Comparison of ENCODE assay signal across 17 cellular contexts in genomic region chr2:47727956-47728355, GRCh38. TPM values are rescaled to one million over a fixed set of nuclear protein-coding genes. Genes with fewer than 3 reads are reported as not detected.
DNase-seq lines count a peak whose midpoint lies in the region; ATAC-seq and TF ChIP-seq lines count a peak whose summit lies in the region.
"Had no signal": no experiment of that assay in that cellular context is flagged by ENCODE, and none has a peak within 500 bp of the region (broad histone marks: within the 10 kb centered on the region; RNA-seq: fewer than 3 reads in every experiment).

No MANE protein-coding gene starts in this region.

- H2AFZ ChIP-seq in OCI-LY1 (ENCODE audit: low read length) (no peak overlapping the region), trophoblast cell (ENCODE audit: insufficient read depth, low read length, poor library complexity) (no peak overlapping the region)
- H2AFZ ChIP-seq: GM23248 had no signal

- H3K4me3 ChIP-seq in BLaER1 treated with 17β-estradiol and CSF1 and Interleukin-3, amounts not matched to agents 10 nM and 100 nM, result no peak overlapping the region; a peak in 1 of 20 replicates
- H3K4me3 ChIP-seq in OCI-LY1 (ENCODE audit: low read depth, low read length, poor library complexity, severe bottlenecking), result no peak overlapping the region
- no peak overlapping the region for H3K4me3 ChIP-seq in trophoblast cell (ENCODE audit: low read depth, low read length)
- H3K4me3 ChIP-seq in colonic mucosa, result no peak overlapping the region
- H3K4me3 ChIP-seq: GM23248 had no signal

- H3K36me3 ChIP-seq in BLaER1 treated with 17β-estradiol and CSF1 and Interleukin-3, amounts not matched to agents 10 nM and 100 nM, result peaks cover 0 to 81% (median 59%) of the 10 kb centered on the region in 11 experiments; a peak in 18 of 22 replicates
- H3K36me3 ChIP-seq in OCI-LY1 (ENCODE audit: insufficient read depth, low read length), result peaks cover 39% of the 10 kb centered on the region
- H3K36me3 ChIP-seq in trophoblast cell (ENCODE audit: control insufficient read depth in 1 of 2, insufficient read depth in 2 of 2, low read length in 2 of 2), result peaks cover 3% of the 10 kb centered on the region in 2 experiments
- H3K36me3 ChIP-seq in colonic mucosa, result no peaks in the 10 kb centered on the region

- H4K8ac ChIP-seq in trophoblast cell (ENCODE audit: low read depth, low read length), result no peak overlapping the region

- H4K12ac ChIP-seq in trophoblast cell (ENCODE audit: low read depth, low read length), result no peak overlapping the region

- H3K27me3 Mint-ChIP-seq in activated T-cell treated with anti-CD3 and anti-CD28 coated beads, Interleukin-2, amount 50 U/mL, for 72 hours (ENCODE audit: low read depth), result no peaks in the 10 kb centered on the region

- H3K9ac ChIP-seq in BLaER1 treated with 17β-estradiol and CSF1 and Interleukin-3, amounts not matched to agents 10 nM and 100 nM, result peak overlapping the region in 1 of 11 experiments; percentile 22; a peak in 1 of 22 replicates
- H3K9ac ChIP-seq in OCI-LY1 (ENCODE audit: low read length), result no peak overlapping the region; the same call in 1 of the 2 replicates
- no peak overlapping the region for H3K9ac ChIP-seq in trophoblast cell (ENCODE audit: low read length)
- no peak overlapping the region for H3K9ac ChIP-seq in colonic mucosa (ENCODE audit: low read depth in 2 of 2, low read length in 2 of 2)
- H3K9ac ChIP-seq: GM23248 had no signal

- no peak overlapping the region for H3K14ac ChIP-seq in trophoblast cell (ENCODE audit: low read length)

- no peak overlapping the region for H2BK12ac ChIP-seq in trophoblast cell (ENCODE audit: low read length)

- peak overlapping the region; percentile 3 for H2BK120ac ChIP-seq in trophoblast cell (ENCODE audit: insufficient read depth, low read length, poor library complexity)

- ATAC-seq in activated T-cell treated with anti-CD3 and anti-CD28 coated beads, Interleukin-2, amount 50 U/mL, for 72 hours (replicated peaks in 1 of 2), result no peak
- ATAC-seq: CD8-positive, alpha-beta T cell had no signal

- TF ChIP-seq CTCF in OCI-LY1 (IDR thresholded peaks at IDR 0.05; ENCODE audit: low read length), result no peak
- TF ChIP-seq CTCF in colonic mucosa (IDR thresholded peaks at IDR 0.05), result no peak

- intact Hi-C loops in colonic mucosa (cut with DNase I), result no loop called here

- H3K9me3 ChIP-seq in BLaER1 treated with 17β-estradiol and CSF1 and Interleukin-3, amounts not matched to agents 10 nM and 100 nM (replicated peaks in 1 of 11), result peaks cover 0 to 43% (median 17%) of the 10 kb centered on the region in 11 experiments; a peak in 14 of 22 replicates
- H3K9me3 ChIP-seq in OCI-LY1 (ENCODE audit: low read length) (0 out of 2 replicates have a peak, but pooled peaks cover 2% of the 10 kb centered on the region), trophoblast cell (ENCODE audit: insufficient read depth, low read depth, low read length) (peaks cover 2% of the 10 kb centered on the region), colonic mucosa (no peaks in the 10 kb centered on the region)

- no CpG with 5 or more reads among the region's 3 CpGs for WGBS in trophoblast cell (ENCODE audit: extremely low coverage, insufficient coverage, insufficient read length)

- peaks cover 45 to 79% (median 58%) of the 10 kb centered on the region in 10 experiments for H3K4me1 ChIP-seq in BLaER1 treated with 17β-estradiol and CSF1 and Interleukin-3, amounts not matched to agents 10 nM and 100 nM
- H3K4me1 ChIP-seq in OCI-LY1 (ENCODE audit: insufficient read depth, low read length, severe bottlenecking) (peaks cover 61% of the 10 kb centered on the region), trophoblast cell (ENCODE audit: control insufficient read depth in 1 of 2, insufficient read depth in 2 of 2, low read length in 2 of 2) (peaks cover 3 to 13% of the 10 kb centered on the region in 2 experiments), colonic mucosa (no peaks in the 10 kb centered on the region)

- peak overlapping the region in 8 of 11 experiments; percentile 9 to 96 (median 52); a peak in 14 of 22 replicates for H3K27ac ChIP-seq in BLaER1 treated with 17β-estradiol and CSF1 and Interleukin-3, amounts not matched to agents 10 nM and 100 nM
- H3K27ac ChIP-seq in OCI-LY1 (ENCODE audit: low read depth, low read length, poor library complexity, severe bottlenecking) (peak overlapping the region; percentile 98), trophoblast cell (ENCODE audit: low read depth, low read length) (peak overlapping the region; percentile 91), colonic mucosa (no peak overlapping the region)
- H3K27ac ChIP-seq: GM23248 had no signal

- H3K18ac ChIP-seq in trophoblast cell (ENCODE audit: low read length), result no peak overlapping the region

- H3K27ac Mint-ChIP-seq in activated T-cell treated with anti-CD3 and anti-CD28 coated beads, Interleukin-2, amount 50 U/mL, for 72 hours, result no peak overlapping the region
- H3K27ac Mint-ChIP-seq: CD8-positive, alpha-beta T cell had no signal

- H3K4me1 Mint-ChIP-seq in activated T-cell treated with anti-CD3 and anti-CD28 coated beads, Interleukin-2, amount 50 U/mL, for 72 hours (ENCODE audit: low read depth), result no peaks in the 10 kb centered on the region

- H2BK5ac ChIP-seq in trophoblast cell (ENCODE audit: low read depth, low read length, poor library complexity), result no peak overlapping the region

- DNase-seq in islet precursor cell, result peak; percentile 84
- peak; percentile 95 for DNase-seq in trophoblast cell
- DNase-seq in NCI-H69 (lab: John Stamatoyannopoulos, UW), result no peak
- no peak for DNase-seq in activated T-cell treated with anti-CD3 and anti-CD28 coated beads, Interleukin-2, amount 50 U/mL, for 72 hours
- no peak for DNase-seq in colonic mucosa
- DNase-seq: ACHN; CD8-positive, alpha-beta T cell; COR-L47; DMS153; DMS79 treated with DMSO at 0.1 percent for 48 hours; GF-D8; GM23248; H7; IMR-90 had no signal

- H3K23ac ChIP-seq in trophoblast cell (ENCODE audit: low read length), result no peak overlapping the region

- no peak overlapping the region for H2AK5ac ChIP-seq in trophoblast cell (ENCODE audit: low read length)

- no peak overlapping the region for H4K91ac ChIP-seq in trophoblast cell (ENCODE audit: low read depth, low read length)

- peaks cover 17% of the 10 kb centered on the region for H3F3A ChIP-seq in OCI-LY1 (ENCODE audit: insufficient read depth, low read length)

- H3K36me3 Mint-ChIP-seq in activated T-cell treated with anti-CD3 and anti-CD28 coated beads, Interleukin-2, amount 50 U/mL, for 72 hours (ENCODE audit: insufficient read depth in 2 of 2), result no peaks in the 10 kb centered on the region
- H3K36me3 Mint-ChIP-seq: CD14-positive monocyte; CD8-positive, alpha-beta T cell had no signal

- no peaks in the 10 kb centered on the region for H3K27me3 ChIP-seq in BLaER1 treated with 17β-estradiol and CSF1 and Interleukin-3, amounts not matched to agents 10 nM and 100 nM
- H3K27me3 ChIP-seq in OCI-LY1 (ENCODE audit: insufficient read depth, low read length) (no peaks in the 10 kb centered on the region), trophoblast cell (ENCODE audit: insufficient read depth, low read length) (no peaks in the 10 kb centered on the region), colonic mucosa (no peaks in the 10 kb centered on the region)

- no peaks in the 10 kb centered on the region for H3K9me2 ChIP-seq in OCI-LY1 (ENCODE audit: low read depth, low read length)

- peak overlapping the region in 9 of 11 experiments; percentile 32 to 72 (median 42); a peak in 11 of 22 replicates for H3K4me2 ChIP-seq in BLaER1 treated with 17β-estradiol and CSF1 and Interleukin-3, amounts not matched to agents 10 nM and 100 nM
- H3K4me2 ChIP-seq in OCI-LY1 (ENCODE audit: low read length), result no peak overlapping the region
- peak overlapping the region; percentile 47 for H3K4me2 ChIP-seq in trophoblast cell (ENCODE audit: low read length)

- peaks cover 5% of the 10 kb centered on the region for H3K79me1 ChIP-seq in trophoblast cell (ENCODE audit: low read length)

- H3K9me3 Mint-ChIP-seq in activated T-cell treated with anti-CD3 and anti-CD28 coated beads, Interleukin-2, amount 50 U/mL, for 72 hours, result no peaks in the 10 kb centered on the region
- H3K9me3 Mint-ChIP-seq: CD8-positive, alpha-beta T cell had no signal

- H3K79me2 ChIP-seq in OCI-LY1 (ENCODE audit: insufficient read depth, low read length) (no peaks in the 10 kb centered on the region), trophoblast cell (ENCODE audit: control insufficient read depth, insufficient read depth, low read length, poor library complexity) (no peaks in the 10 kb centered on the region)

- no peak overlapping the region for H3K4me3 Mint-ChIP-seq in activated T-cell treated with anti-CD3 and anti-CD28 coated beads, Interleukin-2, amount 50 U/mL, for 72 hours
- H3K4me3 Mint-ChIP-seq: CD14-positive monocyte; CD8-positive, alpha-beta T cell had no signal

- H3K4ac ChIP-seq in trophoblast cell (ENCODE audit: low read depth, low read length), result no peak overlapping the region

- H4K20me1 ChIP-seq in BLaER1 treated with 17β-estradiol and CSF1 and Interleukin-3, amounts not matched to agents 10 nM and 100 nM, result 0 out of 22 replicates have a peak, but pooled peaks cover 0 to 6% (median 0%) of the 10 kb centered on the region in 11 experiments
- no peaks in the 10 kb centered on the region for H4K20me1 ChIP-seq in OCI-LY1 (ENCODE audit: insufficient read depth, low read length)

RNA-seq across cellular contexts. Expression of gene MSH6, which starts 55.0 kb away (rescaled TPM):
- 49.7 and 51.0 TPM in 2 replicates for polyA plus RNA-seq in trophoblast cell (2013)
- 100 to 1,000 TPM; 109 to 140 TPM for total RNA-seq in activated T-cell treated with anti-CD3 and anti-CD28 coated beads, Interleukin-2, amount 50 U/mL, for 72 hours
- total RNA-seq in colonic mucosa, result 10 to 100 TPM; 25.7 to 67.4 TPM

Comparison
In these comparisons a context has a peak if more than half of its experiments do, and no peak if none do; other contexts are left out.
1. DNase-seq: peak in islet precursor cell (single experiment) and trophoblast cell (2 of 2); none in NCI-H69 (single experiment), activated T-cell treated with anti-CD3 and anti-CD28 coated beads, Interleukin-2, amount 50 U/mL, for 72 hours (0 of 2) and colonic mucosa (single experiment).